In genomic region chr14:54488646-54489317, GRCh38 we compare ENCODE assay signal across 8 cellular contexts. TPM values are rescaled to one million over a fixed set of nuclear protein-coding genes. Genes with fewer than 3 reads are reported as not detected.
DNase-seq lines count a peak whose midpoint lies in the region; ATAC-seq and TF ChIP-seq lines count a peak whose summit lies in the region.

TSS of gene GMFB (minus strand) at chr14:54488980. CDS start at chr14:54488927, 53 bp downstream.

- peaks cover 12 to 28% (median 22%) of the 10 kb centered on the region in 3 donors for H3K27me3 Mint-ChIP-seq in immature natural killer cell (ENCODE audit: low read depth in 3 of 3)

- intact Hi-C loops in mammary epithelial cell (cut with micrococcal nuclease) = loop anchor here (1.0 to 2.0 kb wide), 2 partner anchors 48 to 122 kb away; no protein-coding TSS in a partner anchor

- H3K4me3 ChIP-seq in WERI-Rb-1 (ENCODE audit: low read depth, low read length) = peak within 1 kb of the TSS; percentile 87
- peak within 1 kb of the TSS; percentile 91 to 97 (median 96) for H3K4me3 ChIP-seq in mammary epithelial cell (replicated peaks in 1 of 3; ENCODE audit: insufficient read depth in 1 of 3, low read depth in 2 of 3, low read length in 3 of 3)

- BruUV-seq in mammary epithelial cell (replicated peaks; lab: Mats Ljungman, UMichigan) = no TSS peak

- no CpG with 5 or more reads among the region's 51 CpGs for WGBS in mammary epithelial cell (ENCODE audit: low coverage, missing lambda C conversion rate)

- 0 out of 2 replicates have a peak, but pooled peaks have one; percentile 21 for TF ChIP-seq CTCF in WERI-Rb-1 (IDR thresholded peaks at IDR 0.05; ENCODE audit: low read depth, low read length)
- peak; percentile 46 to 67 for TF ChIP-seq CTCF in mammary epithelial cell (conservative IDR thresholded peaks at IDR 0.05 in 1 of 2, IDR thresholded peaks at IDR 0.05 in 1 of 2; ENCODE audit: extremely low read depth in 1 of 2, insufficient read depth in 1 of 2, low read depth in 1 of 2, low read length in 2 of 2)

- peaks cover 2% of the 10 kb centered on the region for H3K36me3 ChIP-seq in WERI-Rb-1
- H3K36me3 ChIP-seq in mammary epithelial cell (ENCODE audit: insufficient read depth, low read length) = no peaks in the 10 kb centered on the region

- peaks cover 17% of the 10 kb centered on the region for H3K4me1 ChIP-seq in mammary epithelial cell (ENCODE audit: insufficient read depth, low read length)

- peak within 1 kb of the TSS; percentile 96 for H3K4me2 ChIP-seq in mammary epithelial cell (ENCODE audit: insufficient read depth, low read depth, low read length)

- no peaks in the 10 kb centered on the region for H3K9me3 ChIP-seq in WERI-Rb-1 (ENCODE audit: severe bottlenecking)
- H3K9me3 ChIP-seq in mammary epithelial cell (replicated peaks; ENCODE audit: insufficient read depth, low read length) = no peaks in the 10 kb centered on the region

- H3K27me3 ChIP-seq in WERI-Rb-1 (ENCODE audit: insufficient read depth, low read depth, severe bottlenecking) = no peaks in the 10 kb centered on the region
- H3K27me3 ChIP-seq in mammary epithelial cell (ENCODE audit: insufficient read depth, low read length) = no peaks in the 10 kb centered on the region

- peak; percentile 90 for ATAC-seq in GM18907 (IDR thresholded peaks at IDR 0.05; ENCODE audit: unreplicated experiment)
- peak; percentile 89 for ATAC-seq in HG03159 (IDR thresholded peaks at IDR 0.05; ENCODE audit: unreplicated experiment)

- dilution Hi-C loops in mammary epithelial cell (cut with HindIII; ENCODE audit: low sequenced_read_pairs) = no loop called here

- peak; percentile 94 for DNase-seq in AG08396 (ENCODE audit: low spot score)
- DNase-seq in NCI-H2227 (lab: John Stamatoyannopoulos, UW; ENCODE audit: unreplicated experiment) = peak; percentile 95
- DNase-seq in WERI-Rb-1 = peak; percentile 91
- DNase-seq in mammary epithelial cell = peak; percentile 95
- DNase-seq in immature natural killer cell = peak; percentile 85 to 88 (median 87)
- peak; percentile 76 for DNase-seq in smooth muscle cell of the brain vasculature (ENCODE audit: low read depth, low spot score)

- H3K79me2 ChIP-seq in mammary epithelial cell (ENCODE audit: insufficient read depth, low read length) = peaks cover 46% of the 10 kb centered on the region

- no peaks in the 10 kb centered on the region for H3K36me3 Mint-ChIP-seq in immature natural killer cell

- H4K20me1 ChIP-seq in mammary epithelial cell (ENCODE audit: insufficient read depth, low read length) = no peaks in the 10 kb centered on the region

- H3K9ac ChIP-seq in mammary epithelial cell (ENCODE audit: insufficient read depth, low read length) = peak within 1 kb of the TSS; percentile 96

- CTCF ChIA-PET in mammary epithelial cell (lab: Charles Lee; ENCODE audit: low non-redundant PET) = no interaction called here

- H3K27ac ChIP-seq in WERI-Rb-1 = peak within 1 kb of the TSS; percentile 89
- H3K27ac ChIP-seq in mammary epithelial cell (ENCODE audit: insufficient read depth, low read depth, low read length) = peak within 1 kb of the TSS; percentile 96

- H3K4me3 Mint-ChIP-seq in immature natural killer cell = peak within 1 kb of the TSS; percentile 82 to 93 (median 91)

- no peaks in the 10 kb centered on the region for H3K9me3 Mint-ChIP-seq in immature natural killer cell

- in situ Hi-C loops in mammary epithelial cell (cut with MboI; ENCODE audit: low sequenced_read_pairs in 2 of 2) = no loop called here

- H2AFZ ChIP-seq in mammary epithelial cell (ENCODE audit: low read depth, low read length) = peak within 1 kb of the TSS; percentile 91

- peaks cover 56 to 57% of the 10 kb centered on the region in 2 donors for H3K4me1 Mint-ChIP-seq in immature natural killer cell

- peak within 1 kb of the TSS; percentile 88 to 96 (median 92) for H3K27ac Mint-ChIP-seq in immature natural killer cell

RNA-seq across cellular contexts. Expression of gene GMFB, which starts in this region (rescaled TPM):
- total RNA-seq in mammary epithelial cell = 100 to 1,000 TPM in 1 of 2 donors, 10 to 100 TPM in 1; 65.9 to 104 TPM
- polyA plus RNA-seq in mammary epithelial cell (15.5 TPM), immature natural killer cell (10 to 100 TPM; 17.9 to 29.1 (median 28.0) TPM)
- 8.8 TPM for polyA minus RNA-seq in mammary epithelial cell

Comparison
In these comparisons a context has a peak if more than half of its experiments do, and no peak if none do; other contexts are left out.
1. Peak in every context shown above with its lines: DNase-seq, ATAC-seq, H3K4me3 ChIP-seq and H3K27ac ChIP-seq.